14 cellular contexts compared by ENCODE assay signal in genomic region chr9:3585616-3586015, GRCh38.
"Had no signal": no experiment of that assay in that cellular context is flagged by ENCODE, and none has a peak within 500 bp of the region (broad histone marks: within the 10 kb centered on the region; RNA-seq: fewer than 3 reads in every experiment).

No MANE protein-coding gene starts in this region.

- H3K4me1 ChIP-seq: heart left ventricle, upper lobe of left lung had no signal

- H3K27me3 ChIP-seq: heart left ventricle, upper lobe of left lung had no signal

- H3K27me3 Mint-ChIP-seq: activated CD4-positive, alpha-beta memory T cell treated with anti-CD3 and anti-CD28 coated beads for 36 hours; memory B cell had no signal

- ATAC-seq: heart left ventricle, left lobe of liver had no signal

- H3K36me3 ChIP-seq: heart left ventricle, upper lobe of left lung had no signal

- DNase-seq: activated CD4-positive, alpha-beta memory T cell treated with anti-CD3 and anti-CD28 coated beads for 36 hours; activated CD4-positive, CD25-positive, alpha-beta regulatory T cell treated with anti-CD3 and anti-CD28 coated beads, Interleukin-2, amount 50 U/mL, for 72 hours; activated gamma-delta T cell treated with Interleukin-2 at 50 U/mL for 16 hours; activated T-cell treated with anti-CD3 and anti-CD28 coated beads, Interleukin-2, amount 50 U/mL, for 48 hours; caudate nucleus; effector CD8-positive, alpha-beta T cell; foreskin melanocyte; heart left ventricle; stimulated activated CD4-positive, alpha-beta T cell treated with anti-CD3 and anti-CD28 coated beads, Interleukin-12 subunit alpha, Interleukin-12 subunit beta, amount 100 ng/mL, for 4 hours; upper lobe of left lung had no signal

- H3K27ac ChIP-seq: coronary artery, heart left ventricle, upper lobe of left lung had no signal

- H3K27ac Mint-ChIP-seq: activated CD4-positive, alpha-beta memory T cell treated with anti-CD3 and anti-CD28 coated beads for 36 hours; memory B cell had no signal

- H3K4me3 ChIP-seq: coronary artery, heart left ventricle, upper lobe of left lung had no signal

- H3K4me1 Mint-ChIP-seq: memory B cell, neural crest cell had no signal

- H3K4me3 Mint-ChIP-seq: activated CD4-positive, alpha-beta memory T cell treated with anti-CD3 and anti-CD28 coated beads for 36 hours; memory B cell; neural crest cell had no signal
